In the genomic region with DNA sequence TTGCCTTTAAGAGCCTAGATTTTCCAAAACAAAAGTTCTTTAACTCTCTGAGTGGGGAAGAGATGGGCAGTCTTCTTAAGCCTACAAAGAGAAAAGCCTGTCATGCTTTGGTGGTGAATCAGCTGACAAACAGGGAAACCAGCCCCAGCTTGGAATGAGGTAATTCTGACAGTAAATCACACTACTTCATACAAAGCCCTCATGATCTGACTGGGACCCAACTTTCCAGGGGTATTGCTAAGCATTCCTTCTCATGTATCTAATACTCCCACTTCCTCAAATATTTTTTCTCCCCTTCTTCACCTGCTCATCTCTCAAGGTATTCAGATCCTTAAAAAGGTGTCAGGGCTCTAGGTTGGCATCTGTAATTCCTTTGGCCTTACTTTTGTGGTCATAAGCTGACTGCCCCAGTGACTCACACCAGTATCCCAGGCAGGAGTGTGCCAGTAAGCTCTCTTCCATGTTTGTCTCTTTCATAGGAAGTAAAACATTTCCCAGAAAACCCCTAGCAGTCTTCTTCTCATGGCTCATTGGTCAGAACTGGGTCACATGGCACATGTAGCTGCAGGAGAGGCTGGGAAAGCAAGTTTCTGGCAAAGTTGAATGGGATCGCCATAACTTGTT, we compare ENCODE assay signal across 8 cellular contexts. TPM values are rescaled to one million over a fixed set of nuclear protein-coding genes. Genes with fewer than 3 reads are reported as not detected.
DNase-seq lines count a peak whose midpoint lies in the region; ATAC-seq and TF ChIP-seq lines count a peak whose summit lies in the region.

No MANE protein-coding gene starts in this region.

- H2AFZ ChIP-seq in trophoblast cell (ENCODE audit: insufficient read depth, low read length, poor library complexity): no peak overlapping the region

- no peaks in the 10 kb centered on the region for H3K9me3 ChIP-seq in trophoblast cell (ENCODE audit: insufficient read depth, low read depth, low read length)

- H3K18ac ChIP-seq in trophoblast cell (ENCODE audit: low read length): no peak overlapping the region

- H4K8ac ChIP-seq in trophoblast cell (ENCODE audit: low read depth, low read length): peak overlapping the region; percentile 17

- no peak overlapping the region for H3K4ac ChIP-seq in trophoblast cell (ENCODE audit: low read depth, low read length)

- H2BK120ac ChIP-seq in trophoblast cell (ENCODE audit: insufficient read depth, low read length, poor library complexity): peak overlapping the region; percentile 56

- H3K23ac ChIP-seq in trophoblast cell (ENCODE audit: low read length): no peak overlapping the region

- peaks cover 16 to 18% of the 10 kb centered on the region in 2 experiments for H3K4me1 ChIP-seq in trophoblast cell (ENCODE audit: control insufficient read depth in 1 of 2, insufficient read depth in 2 of 2, low read length in 2 of 2)

- no peak overlapping the region for H2AK5ac ChIP-seq in trophoblast cell (ENCODE audit: low read length)

- H3K27me3 ChIP-seq in trophoblast cell (ENCODE audit: insufficient read depth, low read length): no peaks in the 10 kb centered on the region

- H4K12ac ChIP-seq in trophoblast cell (ENCODE audit: low read depth, low read length): no peak overlapping the region

- TF ChIP-seq CTCF in epithelial cell of proximal tubule (conservative IDR thresholded peaks at IDR 0.05; ENCODE audit: low read depth, low read length): no peak

- H3K36me3 ChIP-seq in trophoblast cell (ENCODE audit: control insufficient read depth in 1 of 2, insufficient read depth in 2 of 2, low read length in 2 of 2): no peaks in the 10 kb centered on the region

- in situ Hi-C loops in KBM-7 (cut with MboI; ENCODE audit: low pct_unique_long_range_greater_than_20kb, low sequenced_read_pairs): no loop called here

- H2BK12ac ChIP-seq in trophoblast cell (ENCODE audit: low read length): peak overlapping the region; percentile 32

- H2BK5ac ChIP-seq in trophoblast cell (ENCODE audit: low read depth, low read length, poor library complexity): peak overlapping the region; percentile 78

- H3K4me2 ChIP-seq in trophoblast cell (ENCODE audit: low read length): no peak overlapping the region

- H3K27ac ChIP-seq in trophoblast cell (ENCODE audit: low read depth, low read length): peak overlapping the region; percentile 90

- H4K91ac ChIP-seq in trophoblast cell (ENCODE audit: low read depth, low read length): peak overlapping the region; percentile 65

- H3K79me1 ChIP-seq in trophoblast cell (ENCODE audit: low read length): peaks cover 18% of the 10 kb centered on the region

- H3K79me2 ChIP-seq in trophoblast cell (ENCODE audit: control insufficient read depth, insufficient read depth, low read length, poor library complexity): peaks cover 3% of the 10 kb centered on the region

- DNase-seq in EL: peak; percentile 99
- peak; percentile 33 for DNase-seq in NCI-H460 (ENCODE audit: extremely low read depth, low read depth)
- DNase-seq in epithelial cell of proximal tubule (ENCODE audit: low read depth): peak; percentile 99
- peak; percentile 87 to 96 for DNase-seq in trophoblast cell
- DNase-seq in anterior cingulate cortex (lab: John Stamatoyannopoulos, UW): no peak
- DNase-seq in nucleus accumbens (lab: John Stamatoyannopoulos, UW): no peak
- no peak for DNase-seq in KBM-7

- H3K4me3 ChIP-seq in epithelial cell of proximal tubule (ENCODE audit: low read depth, low read length) (no peak overlapping the region), trophoblast cell (ENCODE audit: low read depth, low read length) (no peak overlapping the region)

- ATAC-seq in HG03342 (IDR thresholded peaks at IDR 0.05; ENCODE audit: unreplicated experiment): no peak

- H3K14ac ChIP-seq in trophoblast cell (ENCODE audit: low read length): peak overlapping the region; percentile 35

- no CpG with 5 or more reads among the region's 1 CpG for WGBS in trophoblast cell (ENCODE audit: extremely low coverage, insufficient coverage, insufficient read length)

- H3K9ac ChIP-seq in trophoblast cell (ENCODE audit: low read length): no peak overlapping the region

RNA-seq across cellular contexts. Expression of gene TBC1D22B, which starts 15.0 kb away (rescaled TPM):
- total RNA-seq in NCI-H460 (2014; rRNA removed; shearing (Covaris generic)): 7.2 and 8.6 TPM in 2 replicates
- 4.7 and 4.9 TPM in 2 replicates for polyA plus RNA-seq in NCI-H460 (2014; cell fraction: nucleus; rRNA removed)
- 8.8 and 9.8 TPM in 2 replicates for total RNA-seq in epithelial cell of proximal tubule
- polyA plus RNA-seq in trophoblast cell (2013): 8.4 TPM in 2 replicates

RNA-seq across cellular contexts. Expression of gene TMEM217, which starts 15.4 kb away (rescaled TPM):
- total RNA-seq in NCI-H460 (2014; rRNA removed; shearing (Covaris generic)): 0.10 TPM in 1 of 2 replicates, not detected in the other
- not detected in 2 replicates for polyA plus RNA-seq in NCI-H460 (2014; cell fraction: nucleus; rRNA removed)
- total RNA-seq in epithelial cell of proximal tubule: 0.80 and 0.86 TPM in 2 replicates
- polyA plus RNA-seq in trophoblast cell (2013): 1.7 and 2.2 TPM in 2 replicates

Comparison
In these comparisons a context has a peak if more than half of its experiments do, and no peak if none do; other contexts are left out.
1. DNase-seq: peak in EL (single experiment), NCI-H460 (single experiment), epithelial cell of proximal tubule (single experiment) and trophoblast cell (2 of 2); none in anterior cingulate cortex (0 of 58), nucleus accumbens (0 of 56) and KBM-7 (single experiment).